Comparison of ENCODE assay signal across 24 cellular contexts in the genomic region with DNA sequence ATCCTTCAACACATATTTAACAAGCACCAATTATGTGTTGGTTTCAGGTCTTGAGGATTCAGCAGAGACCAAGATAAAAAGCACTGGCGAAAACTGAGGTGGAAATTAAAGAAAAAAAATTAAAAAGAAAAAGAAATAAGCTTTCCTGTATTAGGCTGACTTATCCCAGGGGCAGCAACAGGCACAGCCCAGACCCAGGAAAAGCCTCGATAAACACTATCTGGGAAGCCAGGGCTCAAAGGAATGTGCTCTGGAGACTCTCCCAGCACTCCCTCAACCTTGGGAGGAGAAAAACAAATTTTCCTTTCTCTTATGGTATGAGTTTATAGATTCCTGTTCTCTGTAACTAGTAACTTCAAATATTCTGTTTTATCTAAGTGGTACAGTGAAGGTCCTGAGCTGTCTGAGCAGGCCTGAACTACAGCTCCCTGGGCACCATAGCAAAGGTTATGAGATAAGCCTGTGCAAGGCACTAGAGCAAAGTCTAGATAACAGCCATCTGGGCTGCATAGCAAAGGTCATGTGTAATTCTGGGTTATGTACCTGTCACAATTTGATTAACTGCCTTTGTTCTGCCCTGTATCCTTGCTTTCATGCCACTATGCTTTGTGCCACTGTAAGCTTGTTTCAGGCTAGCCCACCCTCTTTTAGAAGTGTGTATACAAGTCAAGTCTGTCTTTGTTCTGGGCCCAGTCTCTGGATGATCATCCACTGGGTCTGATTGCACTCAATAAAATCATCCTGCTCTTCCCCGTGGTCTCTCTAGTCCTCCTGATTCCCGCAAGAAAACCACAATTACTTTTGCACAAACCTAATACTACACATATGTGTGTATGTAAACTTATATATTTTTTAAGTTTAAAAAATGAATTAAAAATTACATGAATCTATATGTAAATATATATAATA. TPM values are rescaled to one million over a fixed set of nuclear protein-coding genes. Genes with fewer than 3 reads are reported as not detected.
"Had no signal": no experiment of that assay in that cellular context is flagged by ENCODE, and none has a peak within 500 bp of the region (broad histone marks: within the 10 kb centered on the region; RNA-seq: fewer than 3 reads in every experiment).

No MANE protein-coding gene starts in this region.

- H3K27me3 ChIP-seq: brain microvascular endothelial cell, esophagus muscularis mucosa, neural progenitor cell, tibial artery, uterus had no signal

- H3K36me3 ChIP-seq: brain microvascular endothelial cell, esophagus muscularis mucosa, neural progenitor cell, tibial artery, uterus had no signal

- H3K9me3 ChIP-seq: uterus had no signal

- H3K4me3 ChIP-seq: esophagus muscularis mucosa, lung, neural progenitor cell, tibial artery, uterus had no signal

- DNase-seq: activated CD4-positive, alpha-beta T cell treated with anti-CD3 and anti-CD28 coated beads, Interleukin-2, amount 10 ng/mL, durations not matched to agents 24 days and 14 days; activated CD4-positive, CD25-positive, alpha-beta regulatory T cell; activated CD8-positive, alpha-beta memory T cell treated with anti-CD3 and anti-CD28 coated beads, Interleukin-2, amount 50 U/mL, for 48 hours; activated gamma-delta T cell treated with Interleukin-2 at 50 U/mL for 16 hours; amygdala; brain microvascular endothelial cell; cortex of kidney; effector CD4-positive, alpha-beta T cell; hypothalamus; naive B cell; stimulated activated CD4-positive, alpha-beta T cell treated with anti-CD3 and anti-CD28 coated beads, Interleukin-15, amount 100 ng/mL, for 24 hours; stimulated activated CD4-positive, alpha-beta T cell treated with anti-CD3 and anti-CD28 coated beads, Interleukin-4, amount 100 ng/mL, for 1 hour; stimulated activated naive B cell treated with anti-CD40 and anti-IgM and Interleukin-4, amounts not matched to agents 10 μg/mL and 1 μg/mL and 100 μg/mL, for 72 hours; T-helper 2 cell; tibial artery; uterus had no signal

- H3K9ac ChIP-seq: neural progenitor cell had no signal

- H2AFZ ChIP-seq: neural progenitor cell had no signal

- ATAC-seq: stimulated activated naive B cell treated with anti-CD40 and anti-IgM and Interleukin-4, amounts not matched to agents 10 μg/mL and 1 μg/mL and 100 μg/mL, for 72 hours had no signal

- H3K4me1 ChIP-seq: esophagus muscularis mucosa, neural progenitor cell, tibial artery, uterus had no signal

- H3K4me2 ChIP-seq: neural progenitor cell had no signal

- H3K27ac ChIP-seq: brain microvascular endothelial cell, esophagus muscularis mucosa, neural progenitor cell, tibial artery, uterus had no signal

RNA-seq across cellular contexts. Expression of gene IL22RA2, which starts 54.0 kb away (rescaled TPM):
- total RNA-seq: activated CD4-positive, alpha-beta T cell treated with anti-CD3 and anti-CD28 coated beads, Interleukin-2, amount 10 ng/mL, durations not matched to agents 24 days and 14 days; esophagus muscularis mucosa; kidney epithelial cell; osteocyte; renal cortical epithelial cell; skeletal muscle tissue; subcutaneous adipose tissue; uterus had no signal
